In the genomic region with DNA sequence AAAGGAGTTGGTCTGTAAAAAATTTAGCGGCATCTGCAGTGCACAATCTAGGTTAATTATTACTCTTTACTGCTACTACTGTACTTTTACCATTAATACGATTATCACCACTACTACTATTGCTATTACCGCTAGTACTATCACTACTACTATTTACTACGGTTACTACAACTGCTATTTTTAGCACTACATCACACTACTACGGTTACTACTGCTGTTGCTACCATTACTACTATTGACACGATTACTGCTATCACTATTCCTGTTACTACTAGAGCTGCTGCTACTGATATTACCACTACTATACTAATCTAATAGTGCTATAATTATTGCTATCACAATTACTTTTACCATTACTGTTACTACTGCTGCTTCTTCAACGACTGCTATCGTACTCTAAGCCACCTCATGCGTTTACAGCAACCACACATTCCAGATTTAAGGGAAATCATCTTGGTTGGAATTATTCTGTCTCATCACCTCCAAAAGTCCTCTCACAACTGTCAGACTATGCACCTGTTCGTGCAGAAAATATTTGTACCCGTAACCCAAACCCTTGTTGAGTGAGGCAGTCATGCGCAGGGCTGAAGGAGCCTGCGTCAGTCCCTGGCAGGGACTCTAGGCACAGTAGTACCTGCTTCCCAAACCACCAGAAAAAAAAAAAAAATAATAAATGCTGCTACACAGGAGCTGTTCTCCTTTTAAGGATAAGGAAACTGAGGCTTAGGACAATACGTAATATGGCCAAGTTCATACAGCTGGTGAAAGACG, we compare ENCODE assay signal across 25 cellular contexts. TPM values are rescaled to one million over a fixed set of nuclear protein-coding genes. Genes with fewer than 3 reads are reported as not detected.
DNase-seq lines count a peak whose midpoint lies in the region; ATAC-seq, FAIRE-seq and TF ChIP-seq lines count a peak whose summit lies in the region.
"Had no signal": no experiment of that assay in that cellular context is flagged by ENCODE, and none has a peak within 500 bp of the region (broad histone marks: within the 10 kb centered on the region; RNA-seq: fewer than 3 reads in every experiment).

No MANE protein-coding gene starts in this region.

- CTCF ChIA-PET in activated naive CD4-positive, alpha-beta T cell treated with anti-CD3 and anti-CD28 coated beads, Interleukin-2, amount 10 ng/mL, durations not matched to agents 7 days and 5 days (lab: Charles Lee), result no interaction called here

- no peak overlapping the region for H3K4me3 Mint-ChIP-seq in activated naive CD4-positive, alpha-beta T cell treated with anti-CD3 and anti-CD28 coated beads, Interleukin-2, amount 10 ng/mL, durations not matched to agents 7 days and 5 days
- H3K4me3 Mint-ChIP-seq: B cell; CD4-positive, alpha-beta T cell; CD8-positive, alpha-beta T cell had no signal

- H3K4me3 ChIP-seq in psoas muscle (peak overlapping the region; percentile 37), skeletal muscle tissue (ENCODE audit: low read length in 3 of 3) (peak overlapping the region in 1 of 3 donors; percentile 50)
- H3K4me3 ChIP-seq: A549; BLaER1 treated with 17β-estradiol and CSF1 and Interleukin-3, amounts not matched to agents 10 nM and 100 nM had no signal

- FAIRE-seq in urothelium cell line (lab: Jason Lieb, UNC) (peak; percentile 55), frontal cortex (lab: Jason Lieb, UNC) (no peak)
- FAIRE-seq: A549, D721Med, G401.6, GM12891, GM19239 had no signal

- intact Hi-C loops in psoas muscle (cut with DNase I), result loop anchor here (2.0 to 5.0 kb wide), 2 partner anchors 46 to 52 kb away; no protein-coding TSS in a partner anchor

- H3K36me3 Mint-ChIP-seq in activated naive CD4-positive, alpha-beta T cell treated with anti-CD3 and anti-CD28 coated beads, Interleukin-2, amount 10 ng/mL, durations not matched to agents 7 days and 5 days, result no peaks in the 10 kb centered on the region
- H3K36me3 Mint-ChIP-seq: CD8-positive, alpha-beta T cell had no signal

- peaks cover 7% of the 10 kb centered on the region for H3K27me3 Mint-ChIP-seq in activated naive CD4-positive, alpha-beta T cell treated with anti-CD3 and anti-CD28 coated beads, Interleukin-2, amount 10 ng/mL, durations not matched to agents 7 days and 5 days
- H3K27me3 Mint-ChIP-seq: B cell; CD4-positive, alpha-beta T cell had no signal

- H3K27ac Mint-ChIP-seq in activated naive CD4-positive, alpha-beta T cell treated with anti-CD3 and anti-CD28 coated beads, Interleukin-2, amount 10 ng/mL, durations not matched to agents 7 days and 5 days, result no peak overlapping the region
- H3K27ac Mint-ChIP-seq: B cell; CD4-positive, alpha-beta T cell; CD8-positive, alpha-beta T cell had no signal

- peak; percentile 84 to 91 (median 86) for ATAC-seq in psoas muscle
- ATAC-seq in HG02885 (IDR thresholded peaks at IDR 0.05; ENCODE audit: poor library complexity, unreplicated experiment), result no peak
- ATAC-seq: A549; CD8-positive, alpha-beta T cell had no signal

- no peaks in the 10 kb centered on the region for H3K9me3 Mint-ChIP-seq in activated naive CD4-positive, alpha-beta T cell treated with anti-CD3 and anti-CD28 coated beads, Interleukin-2, amount 10 ng/mL, durations not matched to agents 7 days and 5 days
- H3K9me3 Mint-ChIP-seq: CD4-positive, alpha-beta T cell; CD8-positive, alpha-beta T cell had no signal

- H3K4me1 ChIP-seq in psoas muscle, result peaks cover 33% of the 10 kb centered on the region
- peaks cover 20 to 40% (median 26%) of the 10 kb centered on the region in 3 donors for H3K4me1 ChIP-seq in skeletal muscle tissue (ENCODE audit: control insufficient read depth in 3 of 3, insufficient read depth in 3 of 3, low read length in 3 of 3)
- H3K4me1 ChIP-seq: A549, Caco-2 had no signal

- peak overlapping the region; percentile 55 to 76 (median 59) for H3K9ac ChIP-seq in skeletal muscle tissue (ENCODE audit: low read depth in 1 of 3, low read length in 3 of 3)
- H3K9ac ChIP-seq: BLaER1 treated with 17β-estradiol and CSF1 and Interleukin-3, amounts not matched to agents 10 nM and 100 nM had no signal

- no peak for TF ChIP-seq CTCF in psoas muscle (IDR thresholded peaks at IDR 0.05)

- no peaks in the 10 kb centered on the region for H3K9me3 ChIP-seq in psoas muscle
- H3K9me3 ChIP-seq in skeletal muscle tissue (ENCODE audit: control insufficient read depth in 3 of 3, low read length in 3 of 3), result no peaks in the 10 kb centered on the region
- H3K9me3 ChIP-seq: A549, Caco-2 had no signal

- WGBS in psoas muscle, 3 donors, result 39 to 61% (median 39%) methylated on average over 15 of the region's 15 CpGs

- H3K27ac ChIP-seq in psoas muscle, result peak overlapping the region; percentile 78
- peak overlapping the region; percentile 90 for H3K27ac ChIP-seq in skeletal muscle tissue (ENCODE audit: low read depth, low read length)
- H3K27ac ChIP-seq: 22Rv1, A549, C4-2B had no signal

- H3K4me1 Mint-ChIP-seq in activated naive CD4-positive, alpha-beta T cell treated with anti-CD3 and anti-CD28 coated beads, Interleukin-2, amount 10 ng/mL, durations not matched to agents 7 days and 5 days, result no peaks in the 10 kb centered on the region
- H3K4me1 Mint-ChIP-seq: B cell had no signal

- DNase-seq in NCI-H2029 (lab: John Stamatoyannopoulos, UW) (peak; percentile 36), NCI-H2029 treated with DMSO at 0.1 percent for 48 hours (lab: John Stamatoyannopoulos, UW) (no peak), psoas muscle (peak; percentile 37 to 68), urothelium cell line (ENCODE audit: low spot score) (no peak), frontal cortex (ENCODE audit: low spot score in 2 of 2) (no peak)
- no peak for DNase-seq in activated naive CD4-positive, alpha-beta T cell treated with anti-CD3 and anti-CD28 coated beads, Interleukin-2, amount 10 ng/mL, durations not matched to agents 7 days and 5 days
- DNase-seq: AML-193; Caco-2; Calu3; CD4-positive, alpha-beta T cell; CD8-positive, alpha-beta T cell; DMS79 treated with DMSO at 0.1 percent for 48 hours; GF-D8 had no signal

- H3K36me3 ChIP-seq in psoas muscle (ENCODE audit: insufficient read depth in 1 of 2, low read depth in 1 of 2) (no peaks in the 10 kb centered on the region), skeletal muscle tissue (ENCODE audit: control insufficient read depth in 3 of 3, insufficient read depth in 3 of 3, low read length in 3 of 3) (no peaks in the 10 kb centered on the region)
- H3K36me3 ChIP-seq: BLaER1 treated with 17β-estradiol and CSF1 and Interleukin-3, amounts not matched to agents 10 nM and 100 nM had no signal

- H3K27me3 ChIP-seq in psoas muscle (ENCODE audit: insufficient read depth in 3 of 3, low read length in 2 of 3), result no peaks in the 10 kb centered on the region
- H3K27me3 ChIP-seq in skeletal muscle tissue (ENCODE audit: control insufficient read depth in 3 of 3, insufficient read depth in 3 of 3, low read length in 3 of 3), result no peaks in the 10 kb centered on the region
- H3K27me3 ChIP-seq: BLaER1 treated with 17β-estradiol and CSF1 and Interleukin-3, amounts not matched to agents 10 nM and 100 nM had no signal

RNA-seq across cellular contexts. Expression of gene MAF, which starts 59.5 kb away (rescaled TPM):
- 10 to 100 TPM; 35.2 to 52.3 (median 39.9) TPM for total RNA-seq in psoas muscle
- polyA plus RNA-seq in psoas muscle, result 10 to 100 TPM in 2 of 3 donors, 1 to 10 TPM in 1; 6.0 to 21.9 (median 13.1) TPM
- 17.2 TPM for total RNA-seq in skeletal muscle tissue
- total RNA-seq in frontal cortex, result 15.9 TPM
- total RNA-seq: A172 had no signal

Comparison
In these comparisons a context has a peak if more than half of its experiments do, and no peak if none do; other contexts are left out.
1. DNase-seq: peak in NCI-H2029 (single experiment) and psoas muscle (2 of 2); none in NCI-H2029 treated with DMSO at 0.1 percent for 48 hours (single experiment), urothelium cell line (single experiment), frontal cortex (0 of 2) and activated naive CD4-positive, alpha-beta T cell treated with anti-CD3 and anti-CD28 coated beads, Interleukin-2, amount 10 ng/mL, durations not matched to agents 7 days and 5 days (single experiment).